ENCODE assay signal across 8 cellular contexts in genomic region chr21:42818328-42818749, GRCh38.
DNase-seq lines count a peak whose midpoint lies in the region; ATAC-seq and TF ChIP-seq lines count a peak whose summit lies in the region.

No MANE protein-coding gene starts in this region.

- H3K27me3 ChIP-seq in CD4-positive, CD25-positive, alpha-beta regulatory T cell (ENCODE audit: control insufficient read depth, insufficient read depth, low read length), result peaks cover 2% of the 10 kb centered on the region
- H3K27me3 ChIP-seq in Karpas-422 (ENCODE audit: low read length) (no peaks in the 10 kb centered on the region), breast epithelium (no peaks in the 10 kb centered on the region)

- H3K4me1 Mint-ChIP-seq in CD4-positive, CD25-positive, alpha-beta regulatory T cell, result peaks cover under 1 to 13% (median 2%) of the 10 kb centered on the region in 4 donors

- TF ChIP-seq CTCF in VCaP (conservative IDR thresholded peaks at IDR 0.05) (peak; percentile 100), breast epithelium (IDR thresholded peaks at IDR 0.05) (peak; percentile 81 to 88 (median 84))

- no peaks in the 10 kb centered on the region for H3K4me1 ChIP-seq in CD4-positive, CD25-positive, alpha-beta regulatory T cell (ENCODE audit: control insufficient read depth, insufficient read depth, low read length, poor library complexity, severe bottlenecking)
- H3K4me1 ChIP-seq in Karpas-422 (ENCODE audit: low read length) (no peaks in the 10 kb centered on the region), breast epithelium (no peaks in the 10 kb centered on the region)

- H3K9me3 Mint-ChIP-seq in CD4-positive, CD25-positive, alpha-beta regulatory T cell, result peaks cover 0 to 2% (median 0%) of the 10 kb centered on the region in 7 donors

- no peaks in the 10 kb centered on the region for H3K36me3 Mint-ChIP-seq in CD4-positive, CD25-positive, alpha-beta regulatory T cell

- H2AFZ ChIP-seq in Karpas-422 (ENCODE audit: low read length), result no peak overlapping the region

- no peak overlapping the region for H3K27ac ChIP-seq in CD4-positive, CD25-positive, alpha-beta regulatory T cell (ENCODE audit: insufficient read depth, low read length, poor library complexity, severe bottlenecking)
- H3K27ac ChIP-seq in Karpas-422 (ENCODE audit: low read length) (no peak overlapping the region), VCaP (no peak overlapping the region), breast epithelium (no peak overlapping the region)

- no peaks in the 10 kb centered on the region for H3K9me2 ChIP-seq in Karpas-422 (replicated peaks; ENCODE audit: insufficient read depth, low read length)

- peak; percentile 60 to 91 for ATAC-seq in CD4-positive, CD25-positive, alpha-beta regulatory T cell (ENCODE audit: low read depth in 2 of 2)

- no peaks in the 10 kb centered on the region for H3K79me2 ChIP-seq in Karpas-422 (ENCODE audit: low read length)

- peaks cover 4% of the 10 kb centered on the region for H3K27me3 Mint-ChIP-seq in CD4-positive, CD25-positive, alpha-beta regulatory T cell

- no peak overlapping the region for H3K4me2 ChIP-seq in Karpas-422 (ENCODE audit: low read depth, low read length, poor library complexity, severe bottlenecking)

- no peaks in the 10 kb centered on the region for H3K36me3 ChIP-seq in CD4-positive, CD25-positive, alpha-beta regulatory T cell (ENCODE audit: control insufficient read depth, insufficient read depth, low read length)
- no peaks in the 10 kb centered on the region for H3K36me3 ChIP-seq in Karpas-422 (ENCODE audit: insufficient read depth, low read length)
- no peaks in the 10 kb centered on the region for H3K36me3 ChIP-seq in breast epithelium

- no peak overlapping the region for H3K9ac ChIP-seq in Karpas-422 (ENCODE audit: low read length)

- H3K27ac Mint-ChIP-seq in CD4-positive, CD25-positive, alpha-beta regulatory T cell, result peak overlapping the region in 1 of 3 donors; percentile 91

- no peak overlapping the region for H3K4me3 ChIP-seq in CD4-positive, CD25-positive, alpha-beta regulatory T cell (ENCODE audit: low read depth, low read length)
- H3K4me3 ChIP-seq in Karpas-422 (ENCODE audit: low read length) (no peak overlapping the region), breast epithelium (no peak overlapping the region)

- H3K9me3 ChIP-seq in CD4-positive, CD25-positive, alpha-beta regulatory T cell (ENCODE audit: control insufficient read depth in 2 of 2, low read length in 2 of 2), result peaks cover 0 to 2% of the 10 kb centered on the region in 2 experiments
- H3K9me3 ChIP-seq in Karpas-422 (ENCODE audit: low read length), result peaks cover 3% of the 10 kb centered on the region; the same call in 1 of the 2 replicates
- no peaks in the 10 kb centered on the region for H3K9me3 ChIP-seq in breast epithelium

- intact Hi-C loops in breast epithelium (cut with DNase I; ENCODE audit: low total_unique reads), result loop anchor here (10.0 kb wide), 1 partner anchor 994 kb away; no protein-coding TSS in a partner anchor

- H3K4me3 Mint-ChIP-seq in CD4-positive, CD25-positive, alpha-beta regulatory T cell, result no peak overlapping the region

- DNase-seq in CD4-positive, CD25-positive, alpha-beta regulatory T cell, result peak; percentile 37 to 69 (median 60)
- peak; percentile 78 for DNase-seq in Karpas-422
- DNase-seq in breast epithelium (ENCODE audit: low spot score in 2 of 2), result peak; percentile 43 to 66
- peak; percentile 44 for DNase-seq in kidney glomerular epithelial cell (lab: John Stamatoyannopoulos, UW)
- DNase-seq in stimulated activated CD4-positive, alpha-beta T cell treated with anti-CD3 and anti-CD28 coated beads, Interleukin-4, amount 100 ng/mL, for 48 hours (ENCODE audit: low read depth in 2 of 2), result peak; percentile 50 to 53
- DNase-seq in middle frontal gyrus (ENCODE audit: extremely low spot score, low spot score), result no peak
- no peak for DNase-seq in NCI-H128 (lab: John Stamatoyannopoulos, UW; ENCODE audit: unreplicated experiment)

- no peak for TF ChIP-seq POLR2A in breast epithelium (IDR thresholded peaks at IDR 0.05)

- H4K20me1 ChIP-seq in Karpas-422 (ENCODE audit: insufficient read depth, low read depth, low read length), result 0 out of 2 replicates have a peak, but pooled peaks cover 3% of the 10 kb centered on the region

Comparison
In these comparisons a context has a peak if more than half of its experiments do, and no peak if none do; other contexts are left out.
1. DNase-seq: peak in CD4-positive, CD25-positive, alpha-beta regulatory T cell (3 of 3), Karpas-422 (single experiment), breast epithelium (2 of 2), kidney glomerular epithelial cell (single experiment) and stimulated activated CD4-positive, alpha-beta T cell treated with anti-CD3 and anti-CD28 coated beads, Interleukin-4, amount 100 ng/mL, for 48 hours (2 of 2); none in middle frontal gyrus (single experiment) and NCI-H128 (single experiment).